Comparison of ENCODE assay signal across 17 cellular contexts in the genomic region with DNA sequence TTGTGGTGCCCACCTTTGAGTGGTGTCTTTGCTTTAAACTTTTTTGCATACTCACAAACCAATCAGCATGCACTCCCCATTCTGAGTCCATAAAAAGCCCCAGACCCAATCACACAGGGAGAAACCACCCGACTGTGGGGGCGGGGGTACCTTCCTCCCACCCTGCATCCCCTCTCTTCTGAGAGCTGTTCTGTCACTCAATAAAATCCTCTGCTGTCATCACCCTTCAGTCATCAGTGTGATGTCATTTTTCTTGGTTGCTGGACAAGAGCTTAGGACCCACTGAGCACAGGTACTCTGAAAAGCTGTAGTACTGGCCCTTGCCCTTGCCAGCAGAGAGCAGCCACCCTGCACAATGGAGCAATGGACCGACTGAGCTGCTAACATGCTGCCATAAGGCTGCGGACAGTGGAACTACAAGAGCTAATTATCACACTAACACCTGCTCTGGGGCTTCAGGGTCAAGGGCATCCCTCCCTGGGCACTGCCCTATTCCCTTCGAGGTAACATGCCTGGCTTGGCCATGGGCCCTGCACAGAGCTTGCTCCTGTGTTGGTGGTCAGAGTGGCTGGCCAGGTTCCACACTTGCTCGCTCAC.
A peak's percentile ranks its signal among the peaks of the same experiment; 100 is the strongest.
DNase-seq lines count a peak whose midpoint lies in the region; ATAC-seq and TF ChIP-seq lines count a peak whose summit lies in the region.
"Had no signal": no experiment of that assay in that cellular context is flagged by ENCODE, and none has a peak within 500 bp of the region (broad histone marks: within the 10 kb centered on the region; RNA-seq: fewer than 3 reads in every experiment).

No MANE protein-coding gene starts in this region.

- no peaks in the 10 kb centered on the region for H4K20me1 ChIP-seq in H9 (ENCODE audit: control insufficient read depth, insufficient read depth, insufficient read length)

- H3K9me3 ChIP-seq in H9 (ENCODE audit: control insufficient read depth, low read depth, low read length) (no peaks in the 10 kb centered on the region), trophoblast cell (ENCODE audit: insufficient read depth, low read depth, low read length) (peaks cover 1% of the 10 kb centered on the region)

- no peak overlapping the region for H3K27ac Mint-ChIP-seq in H9

- in situ Hi-C loops in brain microvascular endothelial cell (cut with HindIII; ENCODE audit: low pct_ligation_motif_present, low sequenced_read_pairs): no loop called here

- H4K91ac ChIP-seq in H9 (ENCODE audit: insufficient read length, low read depth, low read length) (no peak overlapping the region), trophoblast cell (ENCODE audit: low read depth, low read length) (peak overlapping the region; percentile 83)

- no peaks in the 10 kb centered on the region for H3K36me3 Mint-ChIP-seq in H9 (ENCODE audit: insufficient read depth in 1 of 3, low read depth in 3 of 3)

- H3K9ac ChIP-seq in H9 (ENCODE audit: extremely low read depth, insufficient read length, low read length): no peak overlapping the region
- no peak overlapping the region for H3K9ac ChIP-seq in trophoblast cell (ENCODE audit: low read length)

- H2BK120ac ChIP-seq in H9 (ENCODE audit: low read depth, low read length, poor library complexity, severe bottlenecking) (no peak overlapping the region), trophoblast cell (ENCODE audit: insufficient read depth, low read length, poor library complexity) (peak overlapping the region; percentile 74)

- H3K79me2 ChIP-seq in H9 (ENCODE audit: insufficient read depth, low read length) (no peaks in the 10 kb centered on the region), trophoblast cell (ENCODE audit: control insufficient read depth, insufficient read depth, low read length, poor library complexity) (no peaks in the 10 kb centered on the region)

- no peak overlapping the region for H3K4ac ChIP-seq in H9 (ENCODE audit: low read depth, low read length)
- peak overlapping the region; percentile 42 for H3K4ac ChIP-seq in trophoblast cell (ENCODE audit: low read depth, low read length)

- H3K4me3 ChIP-seq in brain microvascular endothelial cell (ENCODE audit: low read depth, low read length) (no peak overlapping the region), trophoblast cell (ENCODE audit: low read depth, low read length) (no peak overlapping the region)
- H3K4me3 ChIP-seq: SK-N-MC had no signal

- no peak overlapping the region for H3K56ac ChIP-seq in H9 (ENCODE audit: insufficient read length, low read depth, low read length)

- H3K23me2 ChIP-seq in H9 (ENCODE audit: insufficient read length, low read depth, low read length, poor library complexity, severe bottlenecking): no peaks in the 10 kb centered on the region

- no peaks in the 10 kb centered on the region for H3K36me3 ChIP-seq in brain microvascular endothelial cell (replicated peaks)
- no peaks in the 10 kb centered on the region for H3K36me3 ChIP-seq in trophoblast cell (ENCODE audit: control insufficient read depth in 1 of 2, insufficient read depth in 2 of 2, low read length in 2 of 2)

- H3K23ac ChIP-seq in H9 (ENCODE audit: insufficient read length, low read depth, low read length): no peak overlapping the region
- H3K23ac ChIP-seq in trophoblast cell (ENCODE audit: low read length): no peak overlapping the region

- no peak overlapping the region for H3K4me3 Mint-ChIP-seq in H9

- H3K27me3 ChIP-seq in H9 (ENCODE audit: insufficient read depth, low read length) (no peaks in the 10 kb centered on the region), brain microvascular endothelial cell (replicated peaks) (no peaks in the 10 kb centered on the region), trophoblast cell (ENCODE audit: insufficient read depth, low read length) (no peaks in the 10 kb centered on the region)

- no peak overlapping the region for H4K12ac ChIP-seq in trophoblast cell (ENCODE audit: low read depth, low read length)

- H3K27me3 Mint-ChIP-seq in H9 (ENCODE audit: low read depth): no peaks in the 10 kb centered on the region

- H3K9me3 Mint-ChIP-seq in H9: no peaks in the 10 kb centered on the region

- H3K27ac ChIP-seq in H9 (ENCODE audit: insufficient read length, low read depth, low read length) (no peak overlapping the region), brain microvascular endothelial cell (peak overlapping the region; percentile 49), trophoblast cell (ENCODE audit: low read depth, low read length) (no peak overlapping the region)
- H3K27ac ChIP-seq: SK-N-MC had no signal

- H3K79me1 ChIP-seq in H9 (ENCODE audit: insufficient read depth, low read depth, low read length, poor library complexity, severe bottlenecking) (no peaks in the 10 kb centered on the region), trophoblast cell (ENCODE audit: low read length) (peaks cover 35% of the 10 kb centered on the region)

- no peak for ATAC-seq in HG02973 (IDR thresholded peaks at IDR 0.05; ENCODE audit: unreplicated experiment)
- ATAC-seq: PC-3 had no signal

- no peak overlapping the region for H2BK5ac ChIP-seq in H9 (ENCODE audit: insufficient read length, low read length)
- H2BK5ac ChIP-seq in trophoblast cell (ENCODE audit: low read depth, low read length, poor library complexity): peak overlapping the region; percentile 67

- no peak overlapping the region for H2BK12ac ChIP-seq in H9 (ENCODE audit: insufficient read length, low read depth, low read length)
- H2BK12ac ChIP-seq in trophoblast cell (ENCODE audit: low read length): peak overlapping the region; percentile 68

- H2AFZ ChIP-seq in H9 (ENCODE audit: low read length): no peak overlapping the region
- H2AFZ ChIP-seq in trophoblast cell (ENCODE audit: insufficient read depth, low read length, poor library complexity): no peak overlapping the region

- H3K14ac ChIP-seq in H9 (ENCODE audit: insufficient read depth, low read length) (no peak overlapping the region), trophoblast cell (ENCODE audit: low read length) (peak overlapping the region; percentile 46)

- H4K8ac ChIP-seq in H9 (replicated peaks; ENCODE audit: insufficient read length, low read depth, low read length) (no peak overlapping the region), trophoblast cell (ENCODE audit: low read depth, low read length) (no peak overlapping the region)

- H3K4me1 ChIP-seq in H9 (ENCODE audit: insufficient read depth, low read length) (peaks cover 3% of the 10 kb centered on the region; the same call in 1 of the 2 replicates), trophoblast cell (ENCODE audit: control insufficient read depth in 1 of 2, insufficient read depth in 2 of 2, low read length in 2 of 2) (peaks cover 8 to 17% of the 10 kb centered on the region in 2 experiments)

- WGBS in H9 (ENCODE audit: extremely low coverage, insufficient read length, low lambda C conversion rate): no CpG with 5 or more reads among the region's 6 CpGs
- no CpG with 5 or more reads among the region's 6 CpGs for WGBS in trophoblast cell (ENCODE audit: extremely low coverage, insufficient coverage, insufficient read length)

- no peak overlapping the region for H2AK5ac ChIP-seq in H9 (ENCODE audit: insufficient read length, low read length)
- peak overlapping the region; percentile 77 for H2AK5ac ChIP-seq in trophoblast cell (ENCODE audit: low read length)

- TF ChIP-seq CTCF in H9 (conservative IDR thresholded peaks at IDR 0.05): no peak
- no peak for TF ChIP-seq CTCF in brain microvascular endothelial cell (IDR thresholded peaks at IDR 0.05; ENCODE audit: low read depth, low read length, missing control alignments)

- no peak overlapping the region for H2BK15ac ChIP-seq in H9 (ENCODE audit: low read depth, low read length)

- no peak overlapping the region for H3T11ph ChIP-seq in H9 (ENCODE audit: low read length)

- DNase-seq in NCI-H748 (lab: John Stamatoyannopoulos, UW; ENCODE audit: unreplicated experiment) (peak; percentile 2), NCI-H748 treated with DMSO at 0.1 percent for 48 hours (lab: John Stamatoyannopoulos, UW) (no peak), H9 (peak; percentile 45), brain microvascular endothelial cell (no peak), trophoblast cell (no peak), SKM-1 (lab: John Stamatoyannopoulos, UW; ENCODE audit: unreplicated experiment) (no peak), DMS 273 (lab: John Stamatoyannopoulos, UW; ENCODE audit: unreplicated experiment) (no peak)
- DNase-seq: C1 segment of cervical spinal cord, Karpas-422, NCI-H1105, NCI-H1694 treated with DMSO at 0.1 percent for 48 hours, NCI-H2107, NCI-H526 treated with DMSO at 0.1 percent for 48 hours, T-helper 1 cell had no signal

- peaks cover 25 to 30% of the 10 kb centered on the region in 2 experiments for H3K4me1 Mint-ChIP-seq in H9

- no peak overlapping the region for H3K18ac ChIP-seq in H9 (ENCODE audit: insufficient read length, low read depth, low read length)
- peak overlapping the region; percentile 5 for H3K18ac ChIP-seq in trophoblast cell (ENCODE audit: low read length)

- H3K4me2 ChIP-seq in H9 (ENCODE audit: insufficient read depth, insufficient read length, low read length): no peak overlapping the region
- no peak overlapping the region for H3K4me2 ChIP-seq in trophoblast cell (ENCODE audit: low read length)

- H4K5ac ChIP-seq in H9 (ENCODE audit: insufficient read length, low read depth, low read length): no peak overlapping the region

- no peak overlapping the region for H2BK20ac ChIP-seq in H9 (ENCODE audit: low read depth, low read length, poor library complexity, severe bottlenecking)

Comparison
In these comparisons a context has a peak if more than half of its experiments do, and no peak if none do; other contexts are left out.
1. DNase-seq: peak in NCI-H748 (single experiment) and H9 (single experiment); none in NCI-H748 treated with DMSO at 0.1 percent for 48 hours (single experiment), brain microvascular endothelial cell (single experiment), trophoblast cell (0 of 2), SKM-1 (single experiment) and DMS 273 (single experiment).